ENCODE assay signal across 8 cellular contexts in genomic region chr22:21435998-21436810, GRCh38. TPM values are rescaled to one million over a fixed set of nuclear protein-coding genes. Genes with fewer than 3 reads are reported as not detected.
DNase-seq lines count a peak whose midpoint lies in the region; ATAC-seq, FAIRE-seq and TF ChIP-seq lines count a peak whose summit lies in the region.
"Not testable (repeated sequence)": the region's sequence is repeated elsewhere in the genome, so short reads cannot be mapped to it uniquely, and the experiment has no call there.

No MANE protein-coding gene starts in this region.

- not testable (repeated sequence) for H3K79me2 ChIP-seq in SK-N-SH (ENCODE audit: insufficient read depth)

- peak overlapping the region; percentile 69; the same call in 1 of the 2 replicates for H3K4me2 ChIP-seq in SK-N-SH

- H3K9me2 ChIP-seq in SK-N-SH = not testable (repeated sequence)

- POLR2A ChIA-PET in SK-N-SH (lab: Yijun Ruan, JAX) = not testable (repeated sequence)

- not testable (repeated sequence) for H3K4me1 ChIP-seq in SK-N-SH (ENCODE audit: control insufficient read depth in 1 of 2, insufficient read depth in 2 of 2, low read depth in 1 of 2, low read length in 1 of 2); body of pancreas; esophagus muscularis mucosa; pancreas; suprapubic skin; aorta (ENCODE audit: control insufficient read depth in 1 of 2, insufficient read depth in 2 of 2, low read length in 2 of 2)

- not testable (repeated sequence) for H4K20me1 ChIP-seq in SK-N-SH (ENCODE audit: insufficient read depth)

- not testable (repeated sequence) for H3K27me3 ChIP-seq in SK-N-SH (ENCODE audit: insufficient read depth); body of pancreas; esophagus muscularis mucosa; pancreas; suprapubic skin; aorta (ENCODE audit: control insufficient read depth in 1 of 2, insufficient read depth in 2 of 2, low read length in 1 of 2)

- intact Hi-C loops in body of pancreas (cut with DNase I); esophagus muscularis mucosa (cut with DNase I); left cardiac atrium (cut with DNase I); lower leg skin (cut with DNase I; ENCODE audit: low total_unique reads); pancreas (cut with DNase I); aorta (cut with DNase I): not testable (repeated sequence)

- H3K27ac ChIP-seq in SK-N-SH (ENCODE audit: low read depth in 2 of 2, low read length in 1 of 2) = peak overlapping the region in 1 of 2 experiments; percentile 62; a peak in 1 of 4 replicates
- peak overlapping the region in 2 of 4 donors; percentile 36 to 70 for H3K27ac ChIP-seq in body of pancreas
- peak overlapping the region; percentile 63 to 74 (median 68) for H3K27ac ChIP-seq in esophagus muscularis mucosa (replicated peaks in 1 of 4)
- H3K27ac ChIP-seq in pancreas; suprapubic skin; aorta (ENCODE audit: low read depth in 1 of 2, low read length in 2 of 2): not testable (repeated sequence)

- not testable (repeated sequence) for TF ChIP-seq RAD21 in SK-N-SH (IDR thresholded peaks at IDR 0.05; ENCODE audit: low read length)

- not testable (repeated sequence) for H3K36me3 ChIP-seq in SK-N-SH (replicated peaks in 1 of 2; ENCODE audit: control insufficient read depth in 1 of 2, insufficient read depth in 2 of 2, low read length in 1 of 2); body of pancreas (replicated peaks in 1 of 2; ENCODE audit: insufficient read depth in 1 of 2, low read depth in 2 of 2); esophagus muscularis mucosa; pancreas; suprapubic skin; aorta (ENCODE audit: control insufficient read depth in 1 of 2, insufficient read depth in 2 of 2, low read length in 1 of 2)

- not testable (repeated sequence) for H3K4me3 ChIP-seq in SK-N-SH (ENCODE audit: low read depth in 2 of 2, low read length in 1 of 2); body of pancreas; lower leg skin (ENCODE audit: low read depth, poor library complexity, severe bottlenecking); pancreas; suprapubic skin; aorta (ENCODE audit: low read length in 2 of 2)
- H3K4me3 ChIP-seq in esophagus muscularis mucosa = peak overlapping the region in 1 of 4 donors; percentile 33

- not testable (repeated sequence) for H3K9me3 ChIP-seq in SK-N-SH; body of pancreas; esophagus muscularis mucosa; pancreas; suprapubic skin; aorta (ENCODE audit: control insufficient read depth, low read length)

- CTCF ChIA-PET in SK-N-SH (lab: Yijun Ruan, JAX) = not testable (repeated sequence)

- TF ChIP-seq POLR2A in body of pancreas (IDR thresholded peaks at IDR 0.05); esophagus muscularis mucosa (IDR thresholded peaks at IDR 0.05; ENCODE audit: low read depth); lower leg skin (IDR thresholded peaks at IDR 0.05); suprapubic skin (IDR thresholded peaks at IDR 0.05): not testable (repeated sequence)

- not testable (repeated sequence) for H3F3A ChIP-seq in SK-N-SH (replicated peaks; ENCODE audit: insufficient read depth)

- TF ChIP-seq CTCF in SK-N-SH (IDR thresholded peaks at IDR 0.05); body of pancreas (IDR thresholded peaks at IDR 0.05); esophagus muscularis mucosa (IDR thresholded peaks at IDR 0.05); lower leg skin (IDR thresholded peaks at IDR 0.05); pancreas (IDR thresholded peaks at IDR 0.05); suprapubic skin (IDR thresholded peaks at IDR 0.05): not testable (repeated sequence)

- peak; percentile 79 for ATAC-seq in body of pancreas
- ATAC-seq in left cardiac atrium = peak; percentile 87 to 91
- peak; percentile 71 to 81 (median 77) for ATAC-seq in pancreas
- ATAC-seq in aorta (ENCODE audit: low FRiP score) = peak; percentile 89

- not testable (repeated sequence) for TF ChIP-seq EP300 in SK-N-SH (IDR thresholded peaks at IDR 0.05; ENCODE audit: borderline replicate concordance in 1 of 2, low read depth in 1 of 2, low read length in 1 of 2); esophagus muscularis mucosa (IDR thresholded peaks at IDR 0.05); suprapubic skin (IDR thresholded peaks at IDR 0.05)

- peak; percentile 39 for FAIRE-seq in pancreas (lab: Jason Lieb, UNC)

- not testable (repeated sequence) for DNase-seq in SK-N-SH; esophagus muscularis mucosa (ENCODE audit: extremely low spot score)
- peak in 2 of 4 donors; percentile 5 to 11 for DNase-seq in body of pancreas
- DNase-seq in left cardiac atrium = peak; percentile 24
- peak; percentile 11 to 84 for DNase-seq in lower leg skin (ENCODE audit: low spot score in 2 of 2)
- peak; percentile 2 to 48 (median 37) for DNase-seq in pancreas
- peak; percentile 54 to 72 for DNase-seq in suprapubic skin (ENCODE audit: low spot score in 2 of 2)
- peak in 1 of 2 donors; percentile 47 for DNase-seq in aorta

- H3K9ac ChIP-seq in SK-N-SH = not testable (repeated sequence)

- 0% methylated on average over 1 of the region's 12 CpGs for WGBS in SK-N-SH (ENCODE audit: low lambda C conversion rate)
- WGBS in body of pancreas, 2 donors = no CpG with 5 or more reads among the region's 12 CpGs
- no CpG with 5 or more reads among the region's 12 CpGs for WGBS in esophagus muscularis mucosa
- no CpG with 5 or more reads among the region's 12 CpGs for WGBS in lower leg skin, 2 donors
- 8 to 13% methylated on average over 2 to 4 of the region's 12 CpGs for WGBS in pancreas, 2 donors
- no CpG with 5 or more reads among the region's 12 CpGs for WGBS in suprapubic skin
- 0 to 4% methylated on average over 2 to 4 of the region's 12 CpGs for WGBS in aorta, 2 donors

- not testable (repeated sequence) for H2AFZ ChIP-seq in SK-N-SH (ENCODE audit: low read depth)

RNA-seq across cellular contexts. Expression of gene HIC2, which starts 19.0 kb away (rescaled TPM):
- 1.1 and 1.2 TPM in 2 replicates for polyA plus RNA-seq in SK-N-SH (2012; rRNA removed)
- polyA plus RNA-seq in SK-N-SH (2012; cell fraction: cytosol; rRNA removed) = 0.53 and 0.73 TPM in 2 replicates
- 4.1 and 4.5 TPM in 2 replicates for polyA plus RNA-seq in SK-N-SH (2012; cell fraction: nucleus; rRNA removed)
- 1 to 10 TPM; 2.9 to 4.0 TPM for total RNA-seq in body of pancreas
- total RNA-seq in esophagus muscularis mucosa = 1 to 10 TPM; 3.7 to 7.3 (median 5.4) TPM
- 1 to 10 TPM; 1.6 to 2.8 TPM for total RNA-seq in left cardiac atrium
- total RNA-seq in lower leg skin = 1 to 10 TPM; 3.8 to 6.6 (median 5.0) TPM
- 1 to 10 TPM; 1.8 to 2.7 (median 2.2) TPM for total RNA-seq in pancreas
- polyA plus RNA-seq in pancreas = 1 to 10 TPM; 1.5 to 1.9 TPM
- total RNA-seq in suprapubic skin = 1 to 10 TPM; 4.2 to 9.4 (median 6.3) TPM
- total RNA-seq in aorta = 1 to 10 TPM; 4.7 to 5.4 TPM
- 1 to 10 TPM in 1 of 2 donors, under 1 TPM in 1; 0.38 to 1.1 TPM for polyA plus RNA-seq in aorta

RNA-seq across cellular contexts. Expression of gene TMEM191C, which starts 31.0 kb away (rescaled TPM):
- polyA plus RNA-seq in SK-N-SH (2012; rRNA removed) (2.2 and 3.4 TPM in 2 replicates), pancreas (1 to 10 TPM in 1 of 2 donors, under 1 TPM in 1; 0.68 to 1.8 TPM), aorta (1 to 10 TPM in 1 of 2 donors, under 1 TPM in 1; 0.50 to 2.9 TPM)
- 1.1 and 1.4 TPM in 2 replicates for polyA plus RNA-seq in SK-N-SH (2012; cell fraction: cytosol; rRNA removed)
- 14.1 and 23.7 TPM in 2 replicates for polyA plus RNA-seq in SK-N-SH (2012; cell fraction: nucleus; rRNA removed)
- total RNA-seq in body of pancreas (under 1 TPM in 1 of 2 donors, not detected in 1; 0.33 TPM), esophagus muscularis mucosa (1 to 10 TPM in 2 of 4 donors, under 1 TPM in 1, not detected in 1; 0.99 to 5.1 (median 3.8) TPM), left cardiac atrium (under 1 TPM; 0.31 to 0.82 TPM), lower leg skin (1 to 10 TPM in 3 of 4 donors, under 1 TPM in 1; 0.13 to 4.0 (median 1.5) TPM), pancreas (under 1 TPM in 5 of 6 donors, not detected in 1; 0.20 to 0.55 (median 0.51) TPM), suprapubic skin (1 to 10 TPM in 1 of 4 donors, under 1 TPM in 2, not detected in 1; 0.42 to 1.7 (median 0.47) TPM), aorta (1 to 10 TPM in 1 of 2 donors, under 1 TPM in 1; 0.55 to 1.4 TPM)

RNA-seq across cellular contexts. Expression of gene RIMBP3B, which starts 52.7 kb away (rescaled TPM):
- polyA plus RNA-seq in SK-N-SH (2012; rRNA removed) = 0.02 TPM in 1 of 2 replicates, not detected in the other
- 0.01 TPM in 1 of 2 replicates, not detected in the other for polyA plus RNA-seq in SK-N-SH (2012; cell fraction: cytosol; rRNA removed)
- 0.04 and 0.07 TPM in 2 replicates for polyA plus RNA-seq in SK-N-SH (2012; cell fraction: nucleus; rRNA removed)
- not detected for total RNA-seq in body of pancreas
- under 1 TPM in 2 of 4 donors, not detected in 2; under 0.01 to 0.11 TPM for total RNA-seq in esophagus muscularis mucosa
- under 1 TPM in 1 of 2 donors, not detected in 1; 0.06 TPM for total RNA-seq in left cardiac atrium
- under 1 TPM in 1 of 4 donors, not detected in 3; 0.06 TPM for total RNA-seq in lower leg skin
- total RNA-seq in pancreas = under 1 TPM in 2 of 6 donors, not detected in 4; 0.14 to 0.22 TPM
- polyA plus RNA-seq in pancreas = under 1 TPM in 1 of 2 donors, not detected in 1; 0.05 TPM
- total RNA-seq in suprapubic skin = under 1 TPM in 1 of 4 donors, not detected in 3; 0.13 TPM
- total RNA-seq in aorta = under 1 TPM in 1 of 2 donors, not detected in 1; 0.66 TPM
- polyA plus RNA-seq in aorta = not detected
